ENCODE assay signal across 22 cellular contexts in genomic region chr7:80842479-80842797, GRCh38.
A peak's percentile ranks its signal among the peaks of the same experiment; 100 is the strongest.
DNase-seq lines count a peak whose midpoint lies in the region; ATAC-seq, FAIRE-seq and TF ChIP-seq lines count a peak whose summit lies in the region.
"Had no signal": no experiment of that assay in that cellular context is flagged by ENCODE, and none has a peak within 500 bp of the region (broad histone marks: within the 10 kb centered on the region; RNA-seq: fewer than 3 reads in every experiment).

No MANE protein-coding gene starts in this region.

- no peaks in the 10 kb centered on the region for H3K9me3 Mint-ChIP-seq in WTC11
- H3K9me3 Mint-ChIP-seq in neural crest cell = no peaks in the 10 kb centered on the region
- no peaks in the 10 kb centered on the region for H3K9me3 Mint-ChIP-seq in activated naive CD4-positive, alpha-beta T cell treated with anti-CD3 and anti-CD28 coated beads, Interleukin-2, amount 10 ng/mL, durations not matched to agents 7 days and 5 days
- H3K9me3 Mint-ChIP-seq: activated CD4-positive, alpha-beta T cell treated with anti-CD3 and anti-CD28 coated beads, Interleukin-2, amount 10 ng/mL, durations not matched to agents 24 days and 14 days; nephron progenitor cell had no signal

- TF ChIP-seq CTCF in D721Med (IDR thresholded peaks at IDR 0.05; ENCODE audit: insufficient read depth, missing control alignments) = no peak
- TF ChIP-seq CTCF in WTC11 (IDR thresholded peaks at IDR 0.05) = no peak
- TF ChIP-seq CTCF in neural crest cell (conservative IDR thresholded peaks at IDR 0.05) = no peak

- H3K36me3 Mint-ChIP-seq in WTC11 (no peaks in the 10 kb centered on the region), neural crest cell (ENCODE audit: low read depth) (peaks cover 3% of the 10 kb centered on the region)
- H3K36me3 Mint-ChIP-seq in activated naive CD4-positive, alpha-beta T cell treated with anti-CD3 and anti-CD28 coated beads, Interleukin-2, amount 10 ng/mL, durations not matched to agents 7 days and 5 days = no peaks in the 10 kb centered on the region
- H3K36me3 Mint-ChIP-seq: activated CD8-positive, alpha-beta memory T cell treated with anti-CD3 and anti-CD28 coated beads, Interleukin-2, amount 10 ng/mL, durations not matched to agents 7 days and 5 days; activated naive CD4-positive, alpha-beta T cell treated with anti-CD3 and anti-CD28 coated beads, Interleukin-2, amount 50 U/mL, for 24 hours had no signal

- POLR2A ChIA-PET in WTC11 (lab: Charles Lee) = no interaction called here

- no peak for ATAC-seq in WTC11
- ATAC-seq: activated CD8-positive, alpha-beta memory T cell treated with anti-CD3 and anti-CD28 coated beads, Interleukin-2, amount 10 ng/mL, durations not matched to agents 7 days and 5 days; HepG2; psoas muscle had no signal

- DNase-seq in D721Med (ENCODE audit: insufficient read length, low spot score) = no peak
- DNase-seq in MV-4-11 (lab: John Stamatoyannopoulos, UW) = peak; percentile 8
- DNase-seq in WTC11 (ENCODE audit: low spot score) = no peak
- DNase-seq in neural crest cell (ENCODE audit: low read depth, low spot score) = no peak
- no peak for DNase-seq in anterior cingulate cortex (lab: John Stamatoyannopoulos, UW)
- no peak for DNase-seq in activated naive CD4-positive, alpha-beta T cell treated with anti-CD3 and anti-CD28 coated beads, Interleukin-2, amount 10 ng/mL, durations not matched to agents 7 days and 5 days
- no peak for DNase-seq in NCI-H748 (lab: John Stamatoyannopoulos, UW; ENCODE audit: unreplicated experiment)
- DNase-seq: activated CD4-positive, alpha-beta T cell treated with anti-CD3 and anti-CD28 coated beads, Interleukin-2, amount 10 ng/mL, durations not matched to agents 24 days and 14 days; activated CD8-positive, alpha-beta memory T cell treated with anti-CD3 and anti-CD28 coated beads, Interleukin-2, amount 10 ng/mL, durations not matched to agents 7 days and 5 days; foreskin melanocyte; HCEC 1CT; hippocampal formation; left ventricle myocardium inferior; NCI-H1417 treated with DMSO at 0.1 percent for 48 hours; NCI-H510A; nephron progenitor cell; psoas muscle; SHP77 treated with DMSO at 0.1 percent for 48 hours; stimulated activated CD4-positive, alpha-beta T cell treated with anti-CD3 and anti-CD28 coated beads, Interleukin-1b, Interleukin-23, amount 100 ng/mL, for 48 hours; substantia nigra had no signal

- no peak overlapping the region for H3K4me3 Mint-ChIP-seq in WTC11
- peak overlapping the region; percentile 44 for H3K4me3 Mint-ChIP-seq in neural crest cell
- H3K4me3 Mint-ChIP-seq in activated naive CD4-positive, alpha-beta T cell treated with anti-CD3 and anti-CD28 coated beads, Interleukin-2, amount 10 ng/mL, durations not matched to agents 7 days and 5 days = no peak overlapping the region
- H3K4me3 Mint-ChIP-seq: activated CD4-positive, alpha-beta T cell treated with anti-CD3 and anti-CD28 coated beads, Interleukin-2, amount 10 ng/mL, durations not matched to agents 24 days and 14 days; activated CD8-positive, alpha-beta memory T cell treated with anti-CD3 and anti-CD28 coated beads, Interleukin-2, amount 10 ng/mL, durations not matched to agents 7 days and 5 days; activated naive CD4-positive, alpha-beta T cell treated with anti-CD3 and anti-CD28 coated beads, Interleukin-2, amount 50 U/mL, for 24 hours; nephron progenitor cell had no signal

- 0 out of 2 replicates have a peak overlapping the region, but pooled peaks have one; percentile 55 for H3K27ac Mint-ChIP-seq in WTC11
- peak overlapping the region; percentile 75 for H3K27ac Mint-ChIP-seq in neural crest cell (ENCODE audit: unreplicated experiment)
- no peak overlapping the region for H3K27ac Mint-ChIP-seq in activated naive CD4-positive, alpha-beta T cell treated with anti-CD3 and anti-CD28 coated beads, Interleukin-2, amount 10 ng/mL, durations not matched to agents 7 days and 5 days
- H3K27ac Mint-ChIP-seq: activated CD4-positive, alpha-beta T cell treated with anti-CD3 and anti-CD28 coated beads, Interleukin-2, amount 10 ng/mL, durations not matched to agents 24 days and 14 days; activated CD8-positive, alpha-beta memory T cell treated with anti-CD3 and anti-CD28 coated beads, Interleukin-2, amount 10 ng/mL, durations not matched to agents 7 days and 5 days; activated naive CD4-positive, alpha-beta T cell treated with anti-CD3 and anti-CD28 coated beads, Interleukin-2, amount 50 U/mL, for 24 hours; nephron progenitor cell had no signal

- FAIRE-seq in D721Med (lab: Jason Lieb, UNC) = peak; percentile 80
- FAIRE-seq: HepG2 had no signal

- H3K27me3 Mint-ChIP-seq in WTC11 (ENCODE audit: low read depth) = no peaks in the 10 kb centered on the region; the same call in 1 of the 2 replicates
- no peaks in the 10 kb centered on the region for H3K27me3 Mint-ChIP-seq in neural crest cell (ENCODE audit: low read depth)
- H3K27me3 Mint-ChIP-seq in activated naive CD4-positive, alpha-beta T cell treated with anti-CD3 and anti-CD28 coated beads, Interleukin-2, amount 10 ng/mL, durations not matched to agents 7 days and 5 days = no peaks in the 10 kb centered on the region
- H3K27me3 Mint-ChIP-seq: activated CD4-positive, alpha-beta T cell treated with anti-CD3 and anti-CD28 coated beads, Interleukin-2, amount 10 ng/mL, durations not matched to agents 24 days and 14 days; activated CD8-positive, alpha-beta memory T cell treated with anti-CD3 and anti-CD28 coated beads, Interleukin-2, amount 10 ng/mL, durations not matched to agents 7 days and 5 days; activated naive CD4-positive, alpha-beta T cell treated with anti-CD3 and anti-CD28 coated beads, Interleukin-2, amount 50 U/mL, for 24 hours had no signal

- peaks cover 29% of the 10 kb centered on the region for H3K4me1 Mint-ChIP-seq in WTC11
- peaks cover 74% of the 10 kb centered on the region for H3K4me1 Mint-ChIP-seq in neural crest cell
- no peaks in the 10 kb centered on the region for H3K4me1 Mint-ChIP-seq in activated naive CD4-positive, alpha-beta T cell treated with anti-CD3 and anti-CD28 coated beads, Interleukin-2, amount 10 ng/mL, durations not matched to agents 7 days and 5 days
- H3K4me1 Mint-ChIP-seq: activated CD4-positive, alpha-beta T cell treated with anti-CD3 and anti-CD28 coated beads, Interleukin-2, amount 10 ng/mL, durations not matched to agents 24 days and 14 days; activated CD8-positive, alpha-beta memory T cell treated with anti-CD3 and anti-CD28 coated beads, Interleukin-2, amount 10 ng/mL, durations not matched to agents 7 days and 5 days; activated naive CD4-positive, alpha-beta T cell treated with anti-CD3 and anti-CD28 coated beads, Interleukin-2, amount 50 U/mL, for 24 hours had no signal

- CTCF ChIA-PET in WTC11 (lab: Charles Lee) = no interaction called here
- CTCF ChIA-PET in activated naive CD4-positive, alpha-beta T cell treated with anti-CD3 and anti-CD28 coated beads, Interleukin-2, amount 10 ng/mL, durations not matched to agents 7 days and 5 days (lab: Charles Lee) = no interaction called here

TF ChIP-seq in WTC11, 78 proteins besides CTCF, POLR2A, EP300 and RAD21:
- TF ChIP-seq ZNF671 (CRISPR knock-in tag; IDR thresholded peaks at IDR 0.05) (no peak), NR2C2 (CRISPR knock-in tag; IDR thresholded peaks at IDR 0.05) (no peak), CREB1 (CRISPR knock-in tag; IDR thresholded peaks at IDR 0.05) (no peak), OVOL2 (CRISPR knock-in tag; IDR thresholded peaks at IDR 0.05; ENCODE audit: borderline replicate concordance) (no peak)
